7 cellular contexts compared by ENCODE assay signal in genomic region chr12:118356809-118357326, GRCh38. TPM values are rescaled to one million over a fixed set of nuclear protein-coding genes. Genes with fewer than 3 reads are reported as not detected.
DNase-seq lines count a peak whose midpoint lies in the region; ATAC-seq and TF ChIP-seq lines count a peak whose summit lies in the region.

No MANE protein-coding gene starts in this region.

- DNase-seq in NCI-H226 (peak; percentile 44), chondrocyte (ENCODE audit: low spot score) (no peak), left colon (no peak), cerebellum (ENCODE audit: low spot score) (no peak)

- no peak for TF ChIP-seq CTCF in chondrocyte (IDR thresholded peaks at IDR 0.05)

- H3K27ac Mint-ChIP-seq in chondrocyte (ENCODE audit: unreplicated experiment), result peak overlapping the region; percentile 69

- no peaks in the 10 kb centered on the region for H3K27me3 Mint-ChIP-seq in chondrocyte (ENCODE audit: low read depth)

- no peaks in the 10 kb centered on the region for H3K27me3 ChIP-seq in neuron (ENCODE audit: insufficient read depth, low read length)

- ATAC-seq in GM18519 (IDR thresholded peaks at IDR 0.05; ENCODE audit: low FRiP score, unreplicated experiment), result peak; percentile 27
- ATAC-seq in left colon, result no peak
- ATAC-seq in HG02884 (IDR thresholded peaks at IDR 0.05; ENCODE audit: unreplicated experiment), result no peak

- no peaks in the 10 kb centered on the region for H3K9me3 Mint-ChIP-seq in chondrocyte (ENCODE audit: low read depth)

- H3K4me3 ChIP-seq in neuron (ENCODE audit: low read length), result no peak overlapping the region

- intact Hi-C loops in left colon (cut with DNase I, micrococcal nuclease), result no loop called here

- no peaks in the 10 kb centered on the region for H3K36me3 Mint-ChIP-seq in chondrocyte (ENCODE audit: low read depth)

- H2AFZ ChIP-seq in neuron (ENCODE audit: low read depth, low read length), result peak overlapping the region; percentile 26

- no peaks in the 10 kb centered on the region for H3K4me1 ChIP-seq in neuron (ENCODE audit: insufficient read depth, low read length)

- peaks cover 65% of the 10 kb centered on the region for H3K4me1 Mint-ChIP-seq in chondrocyte (ENCODE audit: low read depth)

- H3K9me3 ChIP-seq in neuron (ENCODE audit: low read length), result peaks cover 2% of the 10 kb centered on the region

- H3K36me3 ChIP-seq in neuron (ENCODE audit: insufficient read depth, low read length), result no peaks in the 10 kb centered on the region

- H3K4me3 Mint-ChIP-seq in chondrocyte (ENCODE audit: unreplicated experiment), result no peak overlapping the region

RNA-seq across cellular contexts. Expression of gene TAOK3, which starts 15.8 kb away (rescaled TPM):
- total RNA-seq in chondrocyte, result 18.3 to 31.3 TPM (median 19.9 TPM) in 3 replicates
- total RNA-seq in left colon, result 10 to 100 TPM; 58.4 to 58.5 TPM
- 46.2 TPM for total RNA-seq in cerebellum

RNA-seq across cellular contexts. Expression of gene SUDS3, which starts 19.5 kb away (rescaled TPM):
- total RNA-seq in chondrocyte (22.6 to 27.8 TPM (median 23.4 TPM) in 3 replicates), left colon (10 to 100 TPM; 44.9 to 48.7 TPM), cerebellum (51.9 TPM)
